ENCODE assay signal across 7 cellular contexts in genomic region chr6:150418825-150419594, GRCh38. TPM values are rescaled to one million over a fixed set of nuclear protein-coding genes. Genes with fewer than 3 reads are reported as not detected.
A peak's percentile ranks its signal among the peaks of the same experiment; 100 is the strongest.
DNase-seq lines count a peak whose midpoint lies in the region; ATAC-seq and TF ChIP-seq lines count a peak whose summit lies in the region.

No MANE protein-coding gene starts in this region.

- DNase-seq in M059J (ENCODE audit: low read depth) (peak; percentile 28), left kidney (ENCODE audit: low read depth, low spot score) (peak; percentile 88)
- DNase-seq in stimulated activated CD4-positive, alpha-beta T cell treated with anti-CD3 and anti-CD28 coated beads, Interleukin-2, amount 100 ng/mL, for 4 hours (ENCODE audit: low read depth): peak; percentile 18

- peak; percentile 44 to 47 for ATAC-seq in activated CD4-positive, CD25-positive, alpha-beta regulatory T cell treated with anti-CD3 and anti-CD28 coated beads, Interleukin-2, amount 50 U/mL, for 24 hours
- ATAC-seq in GM21825 (IDR thresholded peaks at IDR 0.05; ENCODE audit: unreplicated experiment): no peak

- TF ChIP-seq CTCF in GM12874 (IDR thresholded peaks at IDR 0.05; ENCODE audit: insufficient read depth, low read depth, low read length): peak; percentile 67

- peak overlapping the region; percentile 41 for H3K27ac ChIP-seq in cingulate gyrus (ENCODE audit: low read depth, low read length)

RNA-seq across cellular contexts. Expression of gene IYD, which starts 50.2 kb away (rescaled TPM):
- not detected in 2 replicates for total RNA-seq in M059J (2014; rRNA removed; shearing (Covaris generic))

Comparison
In these comparisons a context has a peak if more than half of its experiments do, and no peak if none do; other contexts are left out.
1. DNase-seq: peak in every context shown above with its lines; median percentile 88 in left kidney; 28 in M059J; 18 in stimulated activated CD4-positive, alpha-beta T cell treated with anti-CD3 and anti-CD28 coated beads, Interleukin-2, amount 100 ng/mL, for 4 hours.